ENCODE assay signal across 21 cellular contexts in genomic region chr12:108543642-108544041, GRCh38. TPM values are rescaled to one million over a fixed set of nuclear protein-coding genes. Genes with fewer than 3 reads are reported as not detected.
DNase-seq lines count a peak whose midpoint lies in the region; ATAC-seq and TF ChIP-seq lines count a peak whose summit lies in the region.
"Had no signal": no experiment of that assay in that cellular context is flagged by ENCODE, and none has a peak within 500 bp of the region (broad histone marks: within the 10 kb centered on the region; RNA-seq: fewer than 3 reads in every experiment).

No MANE protein-coding gene starts in this region.

- peaks cover 2% of the 10 kb centered on the region for H3K4me1 Mint-ChIP-seq in activated CD8-positive, alpha-beta T cell treated with anti-CD3 and anti-CD28 coated beads, Interleukin-2, amount 10 ng/mL, durations not matched to agents 7 days and 5 days (ENCODE audit: low read depth)
- H3K4me1 Mint-ChIP-seq in activated CD8-positive, alpha-beta T cell treated with anti-CD3 and anti-CD28 coated beads for 36 hours (ENCODE audit: low read depth), result peaks cover 20% of the 10 kb centered on the region
- H3K4me1 Mint-ChIP-seq in stimulated activated effector memory CD8-positive, alpha-beta T cell treated with anti-CD3 and anti-CD28 coated beads, Interleukin-12 subunit alpha, Interleukin-12 subunit beta, amount 100 ng/mL, for 72 hours, result peaks cover 19% of the 10 kb centered on the region
- H3K4me1 Mint-ChIP-seq: GM23338 had no signal

- H4K20me1 ChIP-seq in SU-DHL-6 (ENCODE audit: low read depth, low read length), result no peaks in the 10 kb centered on the region

- no peak overlapping the region for H3K4me3 Mint-ChIP-seq in activated CD8-positive, alpha-beta T cell treated with anti-CD3 and anti-CD28 coated beads, Interleukin-2, amount 10 ng/mL, durations not matched to agents 7 days and 5 days
- H3K4me3 Mint-ChIP-seq in activated CD8-positive, alpha-beta T cell treated with anti-CD3 and anti-CD28 coated beads for 36 hours, result no peak overlapping the region
- H3K4me3 Mint-ChIP-seq in stimulated activated effector memory CD8-positive, alpha-beta T cell treated with anti-CD3 and anti-CD28 coated beads, Interleukin-12 subunit alpha, Interleukin-12 subunit beta, amount 100 ng/mL, for 72 hours, result no peak overlapping the region
- H3K4me3 Mint-ChIP-seq: CD8-positive, alpha-beta memory T cell; GM23338 had no signal

- H3K4me3 ChIP-seq in SU-DHL-6 (ENCODE audit: insufficient read depth, low read length, poor library complexity, severe bottlenecking), result no peak overlapping the region
- H3K4me3 ChIP-seq: BLaER1 treated with 17β-estradiol and CSF1 and Interleukin-3, amounts not matched to agents 10 nM and 100 nM; GM12878; GM23338; PC-9; SJSA1 had no signal

- H3K4me2 ChIP-seq in SU-DHL-6 (ENCODE audit: low read depth, low read length, poor library complexity, severe bottlenecking), result no peak overlapping the region
- H3K4me2 ChIP-seq: BLaER1 treated with 17β-estradiol and CSF1 and Interleukin-3, amounts not matched to agents 10 nM and 100 nM; GM23338; PC-9 had no signal

- peaks cover 26% of the 10 kb centered on the region for H3F3A ChIP-seq in SU-DHL-6 (ENCODE audit: insufficient read depth)

- no peak overlapping the region for H2AFZ ChIP-seq in SU-DHL-6 (ENCODE audit: low read depth, low read length, severe bottlenecking)
- H2AFZ ChIP-seq: GM23338, PC-9 had no signal

- H3K27ac ChIP-seq in SU-DHL-6 (ENCODE audit: low read depth, low read length), result peak overlapping the region; percentile 40; the same call in 1 of the 2 replicates
- H3K27ac ChIP-seq: BLaER1 treated with 17β-estradiol and CSF1 and Interleukin-3, amounts not matched to agents 10 nM and 100 nM; PC-9; SJSA1 had no signal

- H3K79me2 ChIP-seq in SU-DHL-6 (ENCODE audit: insufficient read depth, low read length), result peaks cover 62% of the 10 kb centered on the region

- H3K36me3 Mint-ChIP-seq in activated CD8-positive, alpha-beta T cell treated with anti-CD3 and anti-CD28 coated beads, Interleukin-2, amount 10 ng/mL, durations not matched to agents 7 days and 5 days (ENCODE audit: low read depth), result peaks cover 49% of the 10 kb centered on the region
- H3K36me3 Mint-ChIP-seq in activated CD8-positive, alpha-beta T cell treated with anti-CD3 and anti-CD28 coated beads for 36 hours (ENCODE audit: low read depth), result peaks cover 45% of the 10 kb centered on the region
- peaks cover 100% of the 10 kb centered on the region for H3K36me3 Mint-ChIP-seq in stimulated activated effector memory CD8-positive, alpha-beta T cell treated with anti-CD3 and anti-CD28 coated beads, Interleukin-12 subunit alpha, Interleukin-12 subunit beta, amount 100 ng/mL, for 72 hours

- H3K9me3 Mint-ChIP-seq in activated CD8-positive, alpha-beta T cell treated with anti-CD3 and anti-CD28 coated beads, Interleukin-2, amount 10 ng/mL, durations not matched to agents 7 days and 5 days (ENCODE audit: insufficient read depth), result no peaks in the 10 kb centered on the region
- H3K9me3 Mint-ChIP-seq in activated CD8-positive, alpha-beta T cell treated with anti-CD3 and anti-CD28 coated beads for 36 hours, result no peaks in the 10 kb centered on the region
- H3K9me3 Mint-ChIP-seq in stimulated activated effector memory CD8-positive, alpha-beta T cell treated with anti-CD3 and anti-CD28 coated beads, Interleukin-12 subunit alpha, Interleukin-12 subunit beta, amount 100 ng/mL, for 72 hours, result no peaks in the 10 kb centered on the region
- H3K9me3 Mint-ChIP-seq: CD8-positive, alpha-beta memory T cell; GM23338 had no signal

- H3K9ac ChIP-seq in SU-DHL-6 (ENCODE audit: low read length), result no peak overlapping the region
- H3K9ac ChIP-seq: BLaER1 treated with 17β-estradiol and CSF1 and Interleukin-3, amounts not matched to agents 10 nM and 100 nM had no signal

- in situ Hi-C loops in KBM-7 (cut with MboI; ENCODE audit: low pct_unique_long_range_greater_than_20kb, low sequenced_read_pairs), result no loop called here

- no peaks in the 10 kb centered on the region for H3K27me3 ChIP-seq in SU-DHL-6 (ENCODE audit: low read length)
- H3K27me3 ChIP-seq: BLaER1 treated with 17β-estradiol and CSF1 and Interleukin-3, amounts not matched to agents 10 nM and 100 nM; SJSA1 had no signal

- intact Hi-C loops in activated CD8-positive, alpha-beta T cell treated with anti-CD3 and anti-CD28 coated beads for 36 hours (cut with micrococcal nuclease), result no loop called here

- H3K27ac Mint-ChIP-seq in activated CD8-positive, alpha-beta T cell treated with anti-CD3 and anti-CD28 coated beads, Interleukin-2, amount 10 ng/mL, durations not matched to agents 7 days and 5 days, result no peak overlapping the region
- H3K27ac Mint-ChIP-seq in activated CD8-positive, alpha-beta T cell treated with anti-CD3 and anti-CD28 coated beads for 36 hours, result no peak overlapping the region
- peak overlapping the region; percentile 46 for H3K27ac Mint-ChIP-seq in stimulated activated effector memory CD8-positive, alpha-beta T cell treated with anti-CD3 and anti-CD28 coated beads, Interleukin-12 subunit alpha, Interleukin-12 subunit beta, amount 100 ng/mL, for 72 hours
- H3K27ac Mint-ChIP-seq: GM23338 had no signal

- no peak for ATAC-seq in activated CD8-positive, alpha-beta T cell treated with anti-CD3 and anti-CD28 coated beads, Interleukin-2, amount 10 ng/mL, durations not matched to agents 7 days and 5 days
- no peak for ATAC-seq in activated CD8-positive, alpha-beta T cell treated with anti-CD3 and anti-CD28 coated beads for 36 hours
- ATAC-seq in stimulated activated effector memory CD8-positive, alpha-beta T cell treated with anti-CD3 and anti-CD28 coated beads, Interleukin-12 subunit alpha, Interleukin-12 subunit beta, amount 100 ng/mL, for 72 hours, result no peak
- no peak for ATAC-seq in HG03521 (IDR thresholded peaks at IDR 0.05; ENCODE audit: unreplicated experiment)
- ATAC-seq: GM12878, GM23338, HCT116 had no signal

- no peak for TF ChIP-seq CTCF in activated CD8-positive, alpha-beta T cell treated with anti-CD3 and anti-CD28 coated beads for 36 hours (IDR thresholded peaks at IDR 0.05)
- TF ChIP-seq CTCF in SU-DHL-6 (IDR thresholded peaks at IDR 0.05; ENCODE audit: insufficient read depth, low read length, poor library complexity, severe bottlenecking), result no peak

- H3K9me3 ChIP-seq in SU-DHL-6 (ENCODE audit: insufficient read depth, low read length), result no peaks in the 10 kb centered on the region
- H3K9me3 ChIP-seq: BLaER1 treated with 17β-estradiol and CSF1 and Interleukin-3, amounts not matched to agents 10 nM and 100 nM; SJSA1 had no signal

- POLR2A ChIA-PET in activated CD8-positive, alpha-beta T cell treated with anti-CD3 and anti-CD28 coated beads, Interleukin-2, amount 10 ng/mL, durations not matched to agents 7 days and 5 days (lab: Charles Lee), result interaction anchor here (1.8 kb wide), 1 partner anchor 17 kb away, joined by 10 read pairs; the partner anchor contains the start of gene SART3
- POLR2A ChIA-PET in activated CD8-positive, alpha-beta T cell treated with anti-CD3 and anti-CD28 coated beads for 36 hours (lab: Charles Lee), result interaction anchor here (0.6 to 1.2 kb wide), 2 partner anchors 18 to 30 kb away, joined by 3 to 4 read pairs; partner anchors contain the start of gene SART3

- peak; percentile 13 for DNase-seq in activated CD8-positive, alpha-beta T cell treated with anti-CD3 and anti-CD28 coated beads, Interleukin-2, amount 10 ng/mL, durations not matched to agents 7 days and 5 days
- no peak for DNase-seq in activated CD8-positive, alpha-beta T cell treated with anti-CD3 and anti-CD28 coated beads for 36 hours
- DNase-seq in GM04503 (ENCODE audit: low read depth), result peak; percentile 82
- DNase-seq in stimulated activated effector memory CD8-positive, alpha-beta T cell treated with anti-CD3 and anti-CD28 coated beads, Interleukin-12 subunit alpha, Interleukin-12 subunit beta, amount 100 ng/mL, for 72 hours (ENCODE audit: low spot score in 2 of 2), result no peak
- no peak for DNase-seq in KBM-7
- no peak for DNase-seq in NCI-H2196 treated with DMSO at 0.1 percent for 48 hours (lab: John Stamatoyannopoulos, UW; ENCODE audit: unreplicated experiment)
- DNase-seq: 8988T; CD8-positive, alpha-beta memory T cell; DMS79 treated with DMSO at 0.1 percent for 48 hours; MV-4-11; NCI-H1694 treated with DMSO at 0.1 percent for 48 hours; NCI-H226; NCI-H524 treated with DMSO at 0.1 percent for 48 hours; PC-9 had no signal

- no peaks in the 10 kb centered on the region for H3K9me2 ChIP-seq in SU-DHL-6 (replicated peaks; ENCODE audit: insufficient read depth, low read length)

- CTCF ChIA-PET in activated CD8-positive, alpha-beta T cell treated with anti-CD3 and anti-CD28 coated beads, Interleukin-2, amount 10 ng/mL, durations not matched to agents 7 days and 5 days (lab: Charles Lee), result interaction anchor here (0.7 to 1.4 kb wide), 2 partner anchors 9 to 31 kb away, joined by 3 read pairs; no protein-coding TSS in a partner anchor
- CTCF ChIA-PET in activated CD8-positive, alpha-beta T cell treated with anti-CD3 and anti-CD28 coated beads for 36 hours (lab: Charles Lee), result interaction anchor here (1.1 kb wide), 1 partner anchor 13 kb away, joined by 4 read pairs; no protein-coding TSS in a partner anchor

- H3K27me3 Mint-ChIP-seq in activated CD8-positive, alpha-beta T cell treated with anti-CD3 and anti-CD28 coated beads, Interleukin-2, amount 10 ng/mL, durations not matched to agents 7 days and 5 days (ENCODE audit: low read depth), result no peaks in the 10 kb centered on the region
- no peaks in the 10 kb centered on the region for H3K27me3 Mint-ChIP-seq in activated CD8-positive, alpha-beta T cell treated with anti-CD3 and anti-CD28 coated beads for 36 hours

- peaks cover 31% of the 10 kb centered on the region for H3K36me3 ChIP-seq in SU-DHL-6 (ENCODE audit: low read length)

RNA-seq across cellular contexts. Expression of gene SART3, which starts 17.3 kb away (rescaled TPM):
- 10 to 100 TPM; 67.9 to 76.9 TPM for total RNA-seq in activated CD8-positive, alpha-beta T cell treated with anti-CD3 and anti-CD28 coated beads, Interleukin-2, amount 10 ng/mL, durations not matched to agents 7 days and 5 days
- 10 to 100 TPM; 80.1 to 81.4 TPM for total RNA-seq in activated CD8-positive, alpha-beta T cell treated with anti-CD3 and anti-CD28 coated beads for 36 hours

RNA-seq across cellular contexts. Expression of gene ISCU, which starts 18.8 kb away (rescaled TPM):
- total RNA-seq in activated CD8-positive, alpha-beta T cell treated with anti-CD3 and anti-CD28 coated beads, Interleukin-2, amount 10 ng/mL, durations not matched to agents 7 days and 5 days, result 10 to 100 TPM; 58.5 to 59.5 TPM
- 10 to 100 TPM; 69.4 to 70.5 TPM for total RNA-seq in activated CD8-positive, alpha-beta T cell treated with anti-CD3 and anti-CD28 coated beads for 36 hours

RNA-seq across cellular contexts. Expression of gene FICD, which starts 28.6 kb away (rescaled TPM):
- total RNA-seq in activated CD8-positive, alpha-beta T cell treated with anti-CD3 and anti-CD28 coated beads, Interleukin-2, amount 10 ng/mL, durations not matched to agents 7 days and 5 days, result 1 to 10 TPM; 4.6 to 5.2 TPM
- total RNA-seq in activated CD8-positive, alpha-beta T cell treated with anti-CD3 and anti-CD28 coated beads for 36 hours, result 1 to 10 TPM; 3.4 to 3.9 TPM

RNA-seq across cellular contexts. Expression of gene TMEM119, which starts 54.2 kb away (rescaled TPM):
- total RNA-seq in activated CD8-positive, alpha-beta T cell treated with anti-CD3 and anti-CD28 coated beads, Interleukin-2, amount 10 ng/mL, durations not matched to agents 7 days and 5 days, result not detected
- total RNA-seq in activated CD8-positive, alpha-beta T cell treated with anti-CD3 and anti-CD28 coated beads for 36 hours, result not detected
- total RNA-seq: CD8-positive, alpha-beta memory T cell; PC-9 had no signal

Comparison
In these comparisons a context has a peak if more than half of its experiments do, and no peak if none do; other contexts are left out.
1. DNase-seq: peak in activated CD8-positive, alpha-beta T cell treated with anti-CD3 and anti-CD28 coated beads, Interleukin-2, amount 10 ng/mL, durations not matched to agents 7 days and 5 days (single experiment) and GM04503 (single experiment); none in activated CD8-positive, alpha-beta T cell treated with anti-CD3 and anti-CD28 coated beads for 36 hours (single experiment), stimulated activated effector memory CD8-positive, alpha-beta T cell treated with anti-CD3 and anti-CD28 coated beads, Interleukin-12 subunit alpha, Interleukin-12 subunit beta, amount 100 ng/mL, for 72 hours (0 of 2), KBM-7 (single experiment) and NCI-H2196 treated with DMSO at 0.1 percent for 48 hours (single experiment).